Comparison of ENCODE assay signal across 1 cellular context in the genomic region with DNA sequence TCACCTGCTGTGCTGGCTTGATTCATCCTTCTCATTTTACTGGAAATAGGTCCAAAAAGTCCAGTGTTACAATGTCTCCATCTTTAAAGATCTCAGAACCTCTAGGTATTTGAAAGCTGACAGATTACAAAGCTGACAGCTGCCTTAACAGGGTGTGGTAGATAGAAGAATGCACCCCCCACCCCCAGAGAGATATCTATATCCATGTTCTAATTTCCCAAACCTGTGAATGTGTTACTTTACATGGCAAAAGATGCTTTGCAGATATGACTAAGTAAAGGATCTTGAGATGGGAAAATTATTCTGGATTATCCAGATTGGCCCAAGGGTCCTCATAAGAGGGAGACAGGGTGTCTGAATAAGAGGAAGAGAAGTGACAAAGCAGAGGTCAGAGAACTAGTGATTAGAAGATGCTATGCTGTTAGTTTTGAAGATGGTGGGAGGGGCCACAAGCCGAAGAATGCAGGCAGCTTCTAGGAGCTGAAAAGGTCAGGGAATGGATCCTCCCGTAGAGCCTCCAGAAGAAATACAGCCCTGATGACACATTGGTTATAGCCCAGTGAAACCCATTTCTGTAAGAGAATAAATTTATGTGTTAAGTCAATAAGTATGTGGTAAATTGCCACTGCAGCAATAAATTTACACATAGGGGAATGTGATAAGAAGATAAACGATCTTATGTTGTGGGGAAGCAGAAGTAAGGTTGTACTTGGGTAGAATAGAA.
TF ChIP-seq lines count a peak whose summit lies in the region.

No MANE protein-coding gene starts in this region.

TF ChIP-seq in HepG2, 621 proteins besides CTCF, POLR2A, EP300 and RAD21:
- TF ChIP-seq MAFK (conservative IDR thresholded peaks at IDR 0.05 in 1 of 2, IDR thresholded peaks at IDR 0.05 in 1 of 2; ENCODE audit: low read length in 2 of 2) (peak in 1 of 2 experiments; percentile 24; a peak in 1 of 4 replicates), SRSF1 (optimal IDR thresholded peaks at IDR 0.05; ENCODE audit: low read depth, low read length) (no peak)
